15 cellular contexts compared by ENCODE assay signal in genomic region chr4:153542835-153543234, GRCh38.
DNase-seq lines count a peak whose midpoint lies in the region; ATAC-seq and TF ChIP-seq lines count a peak whose summit lies in the region.
"Had no signal": no experiment of that assay in that cellular context is flagged by ENCODE, and none has a peak within 500 bp of the region (broad histone marks: within the 10 kb centered on the region; RNA-seq: fewer than 3 reads in every experiment).

No MANE protein-coding gene starts in this region.

- peaks cover 72% of the 10 kb centered on the region for H3K4me1 Mint-ChIP-seq in activated naive CD8-positive, alpha-beta T cell treated with anti-CD3 and anti-CD28 coated beads, Interleukin-2, amount 50 U/mL, for 24 hours
- H3K4me1 Mint-ChIP-seq in naive thymus-derived CD8-positive, alpha-beta T cell = peaks cover 38 to 90% (median 76%) of the 10 kb centered on the region in 4 donors

- DNase-seq in GM13977 (ENCODE audit: low spot score) = no peak
- no peak for DNase-seq in activated naive CD8-positive, alpha-beta T cell treated with anti-CD3 and anti-CD28 coated beads, Interleukin-2, amount 50 U/mL, for 24 hours
- no peak for DNase-seq in naive thymus-derived CD8-positive, alpha-beta T cell
- DNase-seq in NCI-H446 treated with DMSO at 0.1 percent for 48 hours (lab: John Stamatoyannopoulos, UW) = no peak
- DNase-seq in NCI-H1694 treated with DMSO at 0.1 percent for 48 hours (lab: John Stamatoyannopoulos, UW) = no peak
- no peak for DNase-seq in NAMALWA (ENCODE audit: low spot score)
- no peak for DNase-seq in NCI-H510A (lab: John Stamatoyannopoulos, UW)
- DNase-seq: heart left ventricle, left lung, NCI-H1436 treated with DMSO at 0.1 percent for 48 hours, NCI-H82, nucleus accumbens, SHP77 had no signal

- no peaks in the 10 kb centered on the region for H3K27me3 Mint-ChIP-seq in activated naive CD8-positive, alpha-beta T cell treated with anti-CD3 and anti-CD28 coated beads, Interleukin-2, amount 50 U/mL, for 24 hours
- H3K27me3 Mint-ChIP-seq in naive thymus-derived CD8-positive, alpha-beta T cell = no peaks in the 10 kb centered on the region

- peak; percentile 42 for TF ChIP-seq CTCF in GM13977 (IDR thresholded peaks at IDR 0.05; ENCODE audit: extremely low read depth, insufficient read depth, missing control alignments)

- H3K9me3 ChIP-seq in BLaER1 treated with 17β-estradiol and CSF1 and Interleukin-3, amounts not matched to agents 10 nM and 100 nM (replicated peaks in 1 of 11) = no peaks in the 10 kb centered on the region
- H3K9me3 ChIP-seq: heart left ventricle, left lung had no signal

- H3K4me1 ChIP-seq in BLaER1 treated with 17β-estradiol and CSF1 and Interleukin-3, amounts not matched to agents 10 nM and 100 nM = peaks cover 22 to 83% (median 73%) of the 10 kb centered on the region in 10 experiments
- H3K4me1 ChIP-seq: left lung had no signal

- H3K27ac Mint-ChIP-seq in activated naive CD8-positive, alpha-beta T cell treated with anti-CD3 and anti-CD28 coated beads, Interleukin-2, amount 50 U/mL, for 24 hours = peak overlapping the region; percentile 36
- H3K27ac Mint-ChIP-seq in naive thymus-derived CD8-positive, alpha-beta T cell = peak overlapping the region in 7 of 10 donors; percentile 32 to 97 (median 73)

- H3K4me2 ChIP-seq in BLaER1 treated with 17β-estradiol and CSF1 and Interleukin-3, amounts not matched to agents 10 nM and 100 nM = peak overlapping the region in 7 of 11 experiments; percentile 4 to 49 (median 18); a peak in 8 of 22 replicates

- H3K9me3 Mint-ChIP-seq in activated naive CD8-positive, alpha-beta T cell treated with anti-CD3 and anti-CD28 coated beads, Interleukin-2, amount 50 U/mL, for 24 hours = no peaks in the 10 kb centered on the region
- H3K9me3 Mint-ChIP-seq in naive thymus-derived CD8-positive, alpha-beta T cell = no peaks in the 10 kb centered on the region

- no peak overlapping the region for H3K4me3 ChIP-seq in BLaER1 treated with 17β-estradiol and CSF1 and Interleukin-3, amounts not matched to agents 10 nM and 100 nM
- H3K4me3 ChIP-seq: heart left ventricle, left lung had no signal

- H3K9ac ChIP-seq in BLaER1 treated with 17β-estradiol and CSF1 and Interleukin-3, amounts not matched to agents 10 nM and 100 nM = no peak overlapping the region

- H3K36me3 Mint-ChIP-seq in activated naive CD8-positive, alpha-beta T cell treated with anti-CD3 and anti-CD28 coated beads, Interleukin-2, amount 50 U/mL, for 24 hours (ENCODE audit: low read depth) = peaks cover 33% of the 10 kb centered on the region
- H3K36me3 Mint-ChIP-seq in naive thymus-derived CD8-positive, alpha-beta T cell = peaks cover 0 to 26% (median 0%) of the 10 kb centered on the region in 3 donors

- POLR2A ChIA-PET in naive thymus-derived CD8-positive, alpha-beta T cell (lab: Charles Lee) = no interaction called here

- H3K27me3 ChIP-seq in BLaER1 treated with 17β-estradiol and CSF1 and Interleukin-3, amounts not matched to agents 10 nM and 100 nM = no peaks in the 10 kb centered on the region
- H3K27me3 ChIP-seq: heart left ventricle, left lung had no signal

- H3K27ac ChIP-seq in BLaER1 treated with 17β-estradiol and CSF1 and Interleukin-3, amounts not matched to agents 10 nM and 100 nM = no peak overlapping the region
- H3K27ac ChIP-seq: left lung had no signal

- H4K20me1 ChIP-seq in BLaER1 treated with 17β-estradiol and CSF1 and Interleukin-3, amounts not matched to agents 10 nM and 100 nM = peaks cover 12 to 100% (median 98%) of the 10 kb centered on the region in 11 experiments; a peak in 21 of 22 replicates

- in situ Hi-C loops in GM13977 (cut with MboI; ENCODE audit: low pct_unique_long_range_greater_than_20kb, low sequenced_read_pairs, unreplicated experiment) = no loop called here

- H3K36me3 ChIP-seq in BLaER1 treated with 17β-estradiol and CSF1 and Interleukin-3, amounts not matched to agents 10 nM and 100 nM = peaks cover 0 to 99% (median 50%) of the 10 kb centered on the region in 11 experiments; a peak in 20 of 22 replicates
- H3K36me3 ChIP-seq: heart left ventricle, left lung had no signal

- ATAC-seq in activated naive CD8-positive, alpha-beta T cell treated with anti-CD3 and anti-CD28 coated beads, Interleukin-2, amount 50 U/mL, for 24 hours = no peak
- ATAC-seq in naive thymus-derived CD8-positive, alpha-beta T cell = no peak
- ATAC-seq: heart left ventricle, HepG2, left lung had no signal

- no peak overlapping the region for H3K4me3 Mint-ChIP-seq in activated naive CD8-positive, alpha-beta T cell treated with anti-CD3 and anti-CD28 coated beads, Interleukin-2, amount 50 U/mL, for 24 hours
- H3K4me3 Mint-ChIP-seq in naive thymus-derived CD8-positive, alpha-beta T cell = peak overlapping the region in 3 of 10 donors; percentile 26 to 64 (median 42)
